Comparison of ENCODE assay signal across 1 cellular context in genomic region chrX:31356501-31357263, GRCh38.
TF ChIP-seq lines count a peak whose summit lies in the region.

No MANE protein-coding gene starts in this region.

TF ChIP-seq in HepG2, 621 proteins besides CTCF, POLR2A, EP300 and RAD21 (continued from another document and continues in another):
- TF ChIP-seq PAXIP1 (CRISPR knock-in tag; conservative IDR thresholded peaks at IDR 0.05) (peak; percentile 75), FOXO1 (CRISPR knock-in tag; IDR thresholded peaks at IDR 0.05) (peak; percentile 14; the same call in 1 of the 2 replicates), HDAC2 (CRISPR knock-in tag; IDR thresholded peaks at IDR 0.05) (peak; percentile 47; the same call in 1 of the 2 replicates), ZNF75D (CRISPR knock-in tag; IDR thresholded peaks at IDR 0.05; ENCODE audit: borderline replicate concordance) (no peak), NCOR1 (IDR thresholded peaks at IDR 0.05; ENCODE audit: borderline replicate concordance, low read length) (peak; percentile 69; the same call in 1 of the 2 replicates), FOXA1 (IDR thresholded peaks at IDR 0.05) (no peak), FOXA1 (CRISPR knock-in tag; IDR thresholded peaks at IDR 0.05) (peak; percentile 41; the same call in 1 of the 2 replicates), KLF13 (CRISPR knock-in tag; IDR thresholded peaks at IDR 0.05) (no peak), NR2F2 (IDR thresholded peaks at IDR 0.05; ENCODE audit: borderline replicate concordance, low read depth) (peak; percentile 56; the same call in 1 of the 2 replicates), KLF11 (CRISPR knock-in tag; IDR thresholded peaks at IDR 0.05) (no peak), ZNF513 (CRISPR knock-in tag; conservative IDR thresholded peaks at IDR 0.05) (no peak), GATAD2A (CRISPR knock-in tag; IDR thresholded peaks at IDR 0.05) (peak; percentile 78), CEBPG (CRISPR knock-in tag; IDR thresholded peaks at IDR 0.05) (peak; percentile 68), FOXA3 (CRISPR knock-in tag; IDR thresholded peaks at IDR 0.05) (peak; percentile 76), ZNF33B (CRISPR knock-in tag; IDR thresholded peaks at IDR 0.05) (no peak), ZBTB42 (CRISPR knock-in tag; IDR thresholded peaks at IDR 0.05) (no peak), PRPF4 (IDR thresholded peaks at IDR 0.05; ENCODE audit: low read depth, low read length, poor library complexity, severe bottlenecking) (no peak), SOX13 (IDR thresholded peaks at IDR 0.05) (peak; percentile 57; the same call in 1 of the 2 replicates), SOX13 (CRISPR knock-in tag; conservative IDR thresholded peaks at IDR 0.05 in 1 of 2, IDR thresholded peaks at IDR 0.05 in 1 of 2) (peak in 1 of 2 experiments; percentile 87; a peak in 2 of 4 replicates), GPBP1L1 (CRISPR knock-in tag; IDR thresholded peaks at IDR 0.05) (no peak), LCORL (IDR thresholded peaks at IDR 0.05) (0 out of 2 replicates have a peak, but pooled peaks have one; percentile 18), LCORL (CRISPR knock-in tag; IDR thresholded peaks at IDR 0.05) (no peak), ZFP82 (CRISPR knock-in tag; IDR thresholded peaks at IDR 0.05; ENCODE audit: borderline replicate concordance) (no peak), ZNF552 (CRISPR knock-in tag; IDR thresholded peaks at IDR 0.05; ENCODE audit: borderline replicate concordance) (no peak), AHDC1 (CRISPR knock-in tag; IDR thresholded peaks at IDR 0.05; ENCODE audit: borderline replicate concordance) (peak; percentile 48; the same call in 1 of the 2 replicates), GATA4 (IDR thresholded peaks at IDR 0.05; ENCODE audit: borderline replicate concordance, low read depth) (no peak), ZFP62 (CRISPR knock-in tag; IDR thresholded peaks at IDR 0.05) (no peak), ZNF724P (CRISPR knock-in tag; IDR thresholded peaks at IDR 0.05; ENCODE audit: borderline replicate concordance) (no peak), KMT2B (CRISPR knock-in tag; IDR thresholded peaks at IDR 0.05) (0 out of 2 replicates have a peak, but pooled peaks have one; percentile 16), SRSF9 (IDR thresholded peaks at IDR 0.05; ENCODE audit: borderline replicate concordance, insufficient read depth, low read depth, low read length, poor library complexity, severe bottlenecking) (no peak), ZZZ3 (CRISPR knock-in tag; IDR thresholded peaks at IDR 0.05; ENCODE audit: borderline replicate concordance) (no peak), MTF2 (CRISPR knock-in tag; IDR thresholded peaks at IDR 0.05; ENCODE audit: borderline replicate concordance) (no peak), JUNB (CRISPR knock-in tag; IDR thresholded peaks at IDR 0.05; ENCODE audit: borderline replicate concordance) (no peak), FOXM1 (CRISPR knock-in tag; IDR thresholded peaks at IDR 0.05) (no peak), FOSL1 (CRISPR knock-in tag; IDR thresholded peaks at IDR 0.05; ENCODE audit: borderline replicate concordance) (no peak), ZNF775 (CRISPR knock-in tag; IDR thresholded peaks at IDR 0.05; ENCODE audit: borderline replicate concordance) (no peak), SMC3 (IDR thresholded peaks at IDR 0.05; ENCODE audit: low read length) (no peak), ZNF616 (CRISPR knock-in tag; IDR thresholded peaks at IDR 0.05; ENCODE audit: low read depth) (no peak), NFIC (IDR thresholded peaks at IDR 0.05; ENCODE audit: low read length) (peak; percentile 78; the same call in 1 of the 2 replicates), KLF16 (CRISPR knock-in tag; IDR thresholded peaks at IDR 0.05) (peak in 1 of 2 experiments; percentile 22; a peak in 1 of 4 replicates), HOXA9 (CRISPR knock-in tag; IDR thresholded peaks at IDR 0.05; ENCODE audit: borderline replicate concordance) (no peak), FIP1L1 (IDR thresholded peaks at IDR 0.05; ENCODE audit: borderline replicate concordance, insufficient read depth, low read depth, low read length) (no peak), ZFP91 (CRISPR knock-in tag; IDR thresholded peaks at IDR 0.05; ENCODE audit: borderline replicate concordance) (no peak), SOX5 (CRISPR knock-in tag; IDR thresholded peaks at IDR 0.05; ENCODE audit: borderline replicate concordance) (peak; percentile 85), HOMEZ (CRISPR knock-in tag; IDR thresholded peaks at IDR 0.05; ENCODE audit: low read depth) (peak; percentile 93; the same call in 1 of the 2 replicates), ZNF12 (CRISPR knock-in tag; IDR thresholded peaks at IDR 0.05) (no peak), PITX1 (CRISPR knock-in tag; IDR thresholded peaks at IDR 0.05) (peak; percentile 68; the same call in 1 of the 2 replicates), TRAFD1 (CRISPR knock-in tag; IDR thresholded peaks at IDR 0.05; ENCODE audit: borderline replicate concordance) (no peak), ZNF749 (CRISPR knock-in tag; IDR thresholded peaks at IDR 0.05; ENCODE audit: borderline replicate concordance) (no peak), MLLT10 (CRISPR knock-in tag; IDR thresholded peaks at IDR 0.05) (no peak), ASH2L (IDR thresholded peaks at IDR 0.05; ENCODE audit: insufficient read length, low read depth, low read length) (peak; percentile 29), MLX (CRISPR knock-in tag; IDR thresholded peaks at IDR 0.05) (no peak)
